ENCODE assay signal across 9 cellular contexts in the genomic region with DNA sequence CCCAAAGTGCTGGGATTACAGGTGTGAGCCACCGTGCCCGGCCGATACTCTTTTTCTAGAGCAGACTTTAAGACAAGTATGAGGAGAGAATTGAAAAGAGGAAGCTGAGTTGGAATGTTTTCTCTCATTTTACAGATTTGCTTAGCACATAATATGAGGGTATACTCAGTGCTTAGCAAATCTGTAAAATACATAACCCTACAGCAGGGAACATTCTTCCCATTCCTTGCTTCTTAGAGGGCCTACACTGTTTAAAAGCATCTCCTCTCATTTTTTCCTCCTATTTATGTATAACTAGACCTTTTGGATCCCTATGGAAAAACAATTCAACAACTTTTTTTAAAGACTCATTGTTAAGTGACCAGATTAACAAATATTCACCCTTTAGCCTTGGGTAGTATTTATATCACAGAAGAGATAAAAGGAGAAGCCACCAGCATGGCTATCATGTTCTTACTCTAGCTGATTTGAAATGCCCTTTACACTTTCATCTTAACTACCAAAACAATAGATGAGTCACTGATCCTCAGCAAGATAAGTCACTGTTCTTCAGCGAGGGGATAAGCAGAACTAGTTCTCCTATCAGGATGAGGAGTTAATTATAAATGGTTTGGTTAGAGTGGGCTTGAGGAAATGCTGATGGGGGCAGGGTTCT. TPM values are rescaled to one million over a fixed set of nuclear protein-coding genes. Genes with fewer than 3 reads are reported as not detected.
DNase-seq lines count a peak whose midpoint lies in the region; ATAC-seq and TF ChIP-seq lines count a peak whose summit lies in the region.
"Had no signal": no experiment of that assay in that cellular context is flagged by ENCODE, and none has a peak within 500 bp of the region (broad histone marks: within the 10 kb centered on the region; RNA-seq: fewer than 3 reads in every experiment).

No MANE protein-coding gene starts in this region.

- H3K36me3 Mint-ChIP-seq in activated naive CD8-positive, alpha-beta T cell treated with anti-CD3 and anti-CD28 coated beads, Interleukin-2, amount 50 U/mL, for 24 hours (ENCODE audit: low read depth): peaks cover 3% of the 10 kb centered on the region

- H3K9me3 Mint-ChIP-seq in activated naive CD8-positive, alpha-beta T cell treated with anti-CD3 and anti-CD28 coated beads, Interleukin-2, amount 50 U/mL, for 24 hours: no peaks in the 10 kb centered on the region

- peak; percentile 87 for ATAC-seq in activated naive CD8-positive, alpha-beta T cell treated with anti-CD3 and anti-CD28 coated beads, Interleukin-2, amount 50 U/mL, for 24 hours

- no peak overlapping the region for H2AK5ac ChIP-seq in mesenchymal stem cell (ENCODE audit: low read length, severe bottlenecking)

- no peak overlapping the region for H3K4ac ChIP-seq in mesenchymal stem cell (ENCODE audit: low read depth in 1 of 2, low read length in 2 of 2)

- no peaks in the 10 kb centered on the region for H3K27me3 ChIP-seq in mesenchymal stem cell (ENCODE audit: control insufficient read depth in 1 of 2, insufficient read depth in 1 of 2, low read length in 2 of 2)
- no peaks in the 10 kb centered on the region for H3K27me3 ChIP-seq in vagina

- H3K79me1 ChIP-seq in mesenchymal stem cell (replicated peaks; ENCODE audit: low read length, poor library complexity, severe bottlenecking): peaks cover 7% of the 10 kb centered on the region

- H3K27ac ChIP-seq in mesenchymal stem cell (ENCODE audit: low read length, poor library complexity, severe bottlenecking): peak overlapping the region; percentile 63
- H3K27ac ChIP-seq in caudate nucleus (ENCODE audit: low read depth, low read length): no peak overlapping the region
- no peak overlapping the region for H3K27ac ChIP-seq in vagina

- in situ Hi-C loops in Caki2 (cut with HindIII; ENCODE audit: low pct_unique_long_range_greater_than_20kb, low sequenced_read_pairs): no loop called here

- no peaks in the 10 kb centered on the region for H3K27me3 Mint-ChIP-seq in activated naive CD8-positive, alpha-beta T cell treated with anti-CD3 and anti-CD28 coated beads, Interleukin-2, amount 50 U/mL, for 24 hours

- H3K9me3 ChIP-seq in mesenchymal stem cell (ENCODE audit: control insufficient read depth, low read length) (no peaks in the 10 kb centered on the region), vagina (no peaks in the 10 kb centered on the region)

- no peak overlapping the region for H4K91ac ChIP-seq in mesenchymal stem cell (ENCODE audit: low read length)

- DNase-seq in Caki2 (ENCODE audit: low read depth): peak; percentile 83
- DNase-seq in LHCN-M2 (ENCODE audit: low read depth): peak; percentile 57
- no peak for DNase-seq in activated naive CD8-positive, alpha-beta T cell treated with anti-CD3 and anti-CD28 coated beads, Interleukin-2, amount 50 U/mL, for 24 hours
- DNase-seq in mesenchymal stem cell: peak; percentile 58
- no peak for DNase-seq in DMS 273 (lab: John Stamatoyannopoulos, UW; ENCODE audit: unreplicated experiment)
- DNase-seq in caudate nucleus (lab: John Stamatoyannopoulos, UW): no peak
- DNase-seq in vagina (ENCODE audit: extremely low spot score in 2 of 2): no peak
- DNase-seq in amygdala (lab: John Stamatoyannopoulos, UW): no peak
- DNase-seq: effector memory CD4-positive, alpha-beta T cell had no signal

- peak overlapping the region; percentile 24 for H3K27ac Mint-ChIP-seq in activated naive CD8-positive, alpha-beta T cell treated with anti-CD3 and anti-CD28 coated beads, Interleukin-2, amount 50 U/mL, for 24 hours

- no peak overlapping the region for H3K18ac ChIP-seq in mesenchymal stem cell (ENCODE audit: low read depth in 1 of 2, low read length in 2 of 2)

- H3K9ac ChIP-seq in mesenchymal stem cell (ENCODE audit: low read length): no peak overlapping the region

- no peak overlapping the region for H2AFZ ChIP-seq in mesenchymal stem cell (ENCODE audit: low read depth, low read length)

- WGBS in mesenchymal stem cell: 0% methylated on average over 1 of the region's 4 CpGs

- no peak overlapping the region for H4K8ac ChIP-seq in mesenchymal stem cell (ENCODE audit: low read length)

- H3K4me3 ChIP-seq in mesenchymal stem cell (ENCODE audit: insufficient read depth in 1 of 2, low read depth in 1 of 2, low read length in 2 of 2): no peak overlapping the region
- no peak overlapping the region for H3K4me3 ChIP-seq in vagina

- no peak overlapping the region for H3K4me2 ChIP-seq in mesenchymal stem cell (ENCODE audit: low read length, poor library complexity, severe bottlenecking)

- no peak overlapping the region for H3K23ac ChIP-seq in mesenchymal stem cell (ENCODE audit: low read length in 2 of 2)

- H2BK5ac ChIP-seq in mesenchymal stem cell (ENCODE audit: low read depth, low read length, poor library complexity, severe bottlenecking): no peak overlapping the region

- no peak overlapping the region for H2BK12ac ChIP-seq in mesenchymal stem cell (ENCODE audit: low read length in 2 of 2)

- no peak for TF ChIP-seq POLR2A in vagina (IDR thresholded peaks at IDR 0.05)

- no peak for TF ChIP-seq CTCF in vagina (IDR thresholded peaks at IDR 0.05)

- intact Hi-C loops in vagina (cut with DNase I): no loop called here

- no peak overlapping the region for H3K14ac ChIP-seq in mesenchymal stem cell (ENCODE audit: low read length in 2 of 2)

- no peaks in the 10 kb centered on the region for H3K36me3 ChIP-seq in mesenchymal stem cell (ENCODE audit: control insufficient read depth in 1 of 2, insufficient read depth in 2 of 2, low read depth in 1 of 2, low read length in 2 of 2)
- H3K36me3 ChIP-seq in vagina: no peaks in the 10 kb centered on the region

- no peak overlapping the region for H2BK15ac ChIP-seq in mesenchymal stem cell (ENCODE audit: low read depth, poor library complexity, severe bottlenecking)

- H2BK120ac ChIP-seq in mesenchymal stem cell (ENCODE audit: low read depth, low read length): no peak overlapping the region

- H3K4me1 Mint-ChIP-seq in activated naive CD8-positive, alpha-beta T cell treated with anti-CD3 and anti-CD28 coated beads, Interleukin-2, amount 50 U/mL, for 24 hours: peaks cover 20% of the 10 kb centered on the region

- no peak overlapping the region for H3K4me3 Mint-ChIP-seq in activated naive CD8-positive, alpha-beta T cell treated with anti-CD3 and anti-CD28 coated beads, Interleukin-2, amount 50 U/mL, for 24 hours

- H3K4me1 ChIP-seq in mesenchymal stem cell (ENCODE audit: control insufficient read depth, insufficient read depth, low read depth, low read length) (no peaks in the 10 kb centered on the region), vagina (no peaks in the 10 kb centered on the region)

RNA-seq across cellular contexts. Expression of a gene that starts 23.7 kb away (rescaled TPM):
- 51.6 and 57.9 TPM in 2 replicates for total RNA-seq in Caki2 (2014; rRNA removed; shearing (Covaris generic); ENCODE audit: low replicate concordance)
- total RNA-seq in LHCN-M2 (2014; rRNA removed) (49.4 and 50.0 TPM in 2 replicates), vagina (48.4 TPM)
- 16.7 TPM for polyA plus RNA-seq in LHCN-M2 (2012)
- polyA plus RNA-seq in mesenchymal stem cell (2013, experiment 1 of 2): 51.1 TPM
- polyA plus RNA-seq in mesenchymal stem cell (2013, experiment 2 of 2): 50.0 TPM

Comparison
In these comparisons a context has a peak if more than half of its experiments do, and no peak if none do; other contexts are left out.
1. DNase-seq: peak in Caki2 (single experiment), LHCN-M2 (single experiment) and mesenchymal stem cell (single experiment); none in activated naive CD8-positive, alpha-beta T cell treated with anti-CD3 and anti-CD28 coated beads, Interleukin-2, amount 50 U/mL, for 24 hours (single experiment), DMS 273 (single experiment), caudate nucleus (0 of 61), vagina (0 of 2) and amygdala (0 of 56).